In genomic region chr15:33656090-33656670, GRCh38 we compare ENCODE assay signal across 2 cellular contexts.
TF ChIP-seq lines count a peak whose summit lies in the region.

No MANE protein-coding gene starts in this region.

TF ChIP-seq in A549, 52 proteins besides CTCF, POLR2A, EP300 and RAD21 (continued from another document):
- TF ChIP-seq REST (IDR thresholded peaks at IDR 0.05) (no peak), CHD2 (IDR thresholded peaks at IDR 0.05; ENCODE audit: low read length, partially characterized antibody) (no peak), FOSB (CRISPR knock-in tag; IDR thresholded peaks at IDR 0.05) (no peak), TFCP2L1 (CRISPR knock-in tag; IDR thresholded peaks at IDR 0.05) (no peak), CEBPB (IDR thresholded peaks at IDR 0.05) (peak; percentile 85 to 92; a peak in 3 of 4 replicates), FOSL2 (IDR thresholded peaks at IDR 0.05) (no peak), FOSL2 (CRISPR knock-in tag; IDR thresholded peaks at IDR 0.05) (no peak)
TF ChIP-seq in A549: peak in this region for 1.

TF ChIP-seq in SK-N-SH, 30 proteins besides CTCF, POLR2A, EP300 and RAD21 (continued from another document):
- no peak for TF ChIP-seq USF1 (IDR thresholded peaks at IDR 0.05; ENCODE audit: borderline replicate concordance, low read depth)
- TF ChIP-seq, protein P1, sequence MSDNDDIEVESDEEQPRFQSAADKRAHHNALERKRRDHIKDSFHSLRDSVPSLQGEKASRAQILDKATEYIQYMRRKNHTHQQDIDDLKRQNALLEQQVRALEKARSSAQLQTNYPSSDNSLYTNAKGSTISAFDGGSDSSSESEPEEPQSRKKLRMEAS (IDR thresholded peaks at IDR 0.05; ENCODE audit: low read depth): no peak
- TF ChIP-seq RFX5 (IDR thresholded peaks at IDR 0.05; ENCODE audit: low read length): no peak
- no peak for TF ChIP-seq SIN3A (IDR thresholded peaks at IDR 0.05; ENCODE audit: borderline replicate concordance, low read depth, low read length)
- TF ChIP-seq, protein P2, sequence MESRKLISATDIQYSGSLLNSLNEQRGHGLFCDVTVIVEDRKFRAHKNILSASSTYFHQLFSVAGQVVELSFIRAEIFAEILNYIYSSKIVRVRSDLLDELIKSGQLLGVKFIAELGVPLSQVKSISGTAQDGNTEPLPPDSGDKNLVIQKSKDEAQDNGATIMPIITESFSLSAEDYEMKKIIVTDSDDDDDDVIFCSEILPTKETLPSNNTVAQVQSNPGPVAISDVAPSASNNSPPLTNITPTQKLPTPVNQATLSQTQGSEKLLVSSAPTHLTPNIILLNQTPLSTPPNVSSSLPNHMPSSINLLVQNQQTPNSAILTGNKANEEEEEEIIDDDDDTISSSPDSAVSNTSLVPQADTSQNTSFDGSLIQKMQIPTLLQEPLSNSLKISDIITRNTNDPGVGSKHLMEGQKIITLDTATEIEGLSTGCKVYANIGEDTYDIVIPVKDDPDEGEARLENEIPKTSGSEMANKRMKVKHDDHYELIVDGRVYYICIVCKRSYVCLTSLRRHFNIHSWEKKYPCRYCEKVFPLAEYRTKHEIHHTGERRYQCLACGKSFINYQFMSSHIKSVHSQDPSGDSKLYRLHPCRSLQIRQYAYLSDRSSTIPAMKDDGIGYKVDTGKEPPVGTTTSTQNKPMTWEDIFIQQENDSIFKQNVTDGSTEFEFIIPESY (IDR thresholded peaks at IDR 0.05; ENCODE audit: borderline replicate concordance, low read depth): no peak
- TF ChIP-seq RCOR1 (IDR thresholded peaks at IDR 0.05; ENCODE audit: low read length): no peak
- no peak for TF ChIP-seq MEF2A (IDR thresholded peaks at IDR 0.05; ENCODE audit: borderline replicate concordance, low read depth)
- TF ChIP-seq RXRA (IDR thresholded peaks at IDR 0.05; ENCODE audit: borderline replicate concordance, low read depth): no peak
- no peak for TF ChIP-seq MXI1 (IDR thresholded peaks at IDR 0.05; ENCODE audit: low read depth, low read length)
- TF ChIP-seq REST (IDR thresholded peaks at IDR 0.05; ENCODE audit: low read depth, low read length): no peak
- no peak for TF ChIP-seq GATA2 (CRISPR knock-in tag; IDR thresholded peaks at IDR 0.05)
- TF ChIP-seq JUND (IDR thresholded peaks at IDR 0.05): no peak
